8 cellular contexts compared by ENCODE assay signal in the genomic region with DNA sequence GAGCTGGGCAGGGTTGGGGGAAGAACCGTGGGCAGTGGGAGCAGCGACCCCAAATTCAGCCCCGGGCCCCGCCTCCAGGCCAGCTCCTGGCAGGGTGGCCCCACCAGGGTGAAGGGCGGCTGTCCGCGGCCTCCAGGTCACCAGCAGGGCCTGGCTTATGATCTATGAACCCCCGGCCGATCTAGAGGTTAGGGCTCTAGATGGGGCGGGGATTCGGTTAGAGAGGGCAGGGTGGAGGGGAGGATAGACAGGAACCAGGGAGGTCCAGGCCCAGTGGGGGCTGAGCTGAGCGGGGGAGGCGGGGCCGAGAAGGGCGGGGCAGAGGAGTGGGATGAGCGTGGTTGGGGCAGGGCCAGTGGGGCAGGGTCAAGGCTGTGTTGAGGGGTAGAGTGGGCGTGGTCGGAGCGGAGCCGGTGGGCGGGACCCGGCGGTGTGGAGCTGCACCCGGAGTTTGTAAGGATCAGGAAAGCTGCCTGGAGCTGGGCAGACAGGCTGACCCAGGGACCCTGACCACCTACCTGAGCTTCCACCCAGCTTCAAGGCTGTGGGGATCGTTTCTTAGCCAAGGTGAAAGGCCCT. TPM values are rescaled to one million over a fixed set of nuclear protein-coding genes. Genes with fewer than 3 reads are reported as not detected.
DNase-seq lines count a peak whose midpoint lies in the region; ATAC-seq, FAIRE-seq and TF ChIP-seq lines count a peak whose summit lies in the region.

No MANE protein-coding gene starts in this region.

- CTCF ChIA-PET in GM12878 (lab: Yijun Ruan, JAX) = interaction anchor here (0.6 to 2.0 kb wide), 8 partner anchors 12 to 304 kb away, joined by 3 to 9 read pairs (median 4); no protein-coding TSS in a partner anchor

- H3K9ac ChIP-seq in NT2/D1 (ENCODE audit: insufficient read length, low read depth) (peak overlapping the region; percentile 70), GM12878 (ENCODE audit: control insufficient read depth, insufficient read depth, low read length) (no peak overlapping the region), iPS-18a (ENCODE audit: low read length) (no peak overlapping the region), skeletal muscle tissue (ENCODE audit: low read depth in 1 of 3, low read length in 3 of 3) (peak overlapping the region in 2 of 3 donors; percentile 51 to 55)

- peak; percentile 82 for ATAC-seq in GM12878
- ATAC-seq in HG03196 (IDR thresholded peaks at IDR 0.05; ENCODE audit: unreplicated experiment) = no peak

- H3K79me2 ChIP-seq in GM12878 (ENCODE audit: control insufficient read depth, insufficient read depth, low read length) = no peaks in the 10 kb centered on the region

- intact Hi-C loops in GM12878 (cut with micrococcal nuclease; ENCODE audit: unreplicated experiment) = no loop called here

- H3K4me2 ChIP-seq in GM12878 (ENCODE audit: control insufficient read depth, insufficient read depth) = no peak overlapping the region

- DNase-seq in AG20443 (ENCODE audit: low spot score) (peak; percentile 71), NT2/D1 (ENCODE audit: low read depth, low spot score) (peak; percentile 94), GM12878 (ENCODE audit: low read depth, low spot score) (no peak), NCI-H446 (lab: John Stamatoyannopoulos, UW) (no peak), SKM-1 (lab: John Stamatoyannopoulos, UW; ENCODE audit: unreplicated experiment) (no peak)

- BruUV-seq in GM12878 (replicated peaks; lab: Mats Ljungman, UMichigan) = no TSS peak

- FAIRE-seq in GM12878 (lab: Jason Lieb, UNC) = no peak

- no peak for TF ChIP-seq EP300 in GM12878 (IDR thresholded peaks at IDR 0.05; ENCODE audit: borderline replicate concordance in 1 of 2, control insufficient read depth in 1 of 2, low read depth in 2 of 2, low read length in 2 of 2)

- no peak for TF ChIP-seq CTCF in GM12878 (IDR thresholded peaks at IDR 0.05 in 2 of 3, conservative IDR thresholded peaks at IDR 0.05 in 1 of 3; ENCODE audit: control insufficient read depth in 2 of 3, extremely low read depth in 1 of 3, insufficient read depth in 1 of 3, low read depth in 3 of 3, low read length in 3 of 3)

- H4K20me1 ChIP-seq in GM12878 (ENCODE audit: control insufficient read depth, insufficient read depth) = no peaks in the 10 kb centered on the region

- peak overlapping the region; percentile 55 for H3K4me3 ChIP-seq in NT2/D1 (ENCODE audit: insufficient read length, low read depth)
- H3K4me3 ChIP-seq in GM12878 = no peak overlapping the region
- peak overlapping the region; percentile 63 for H3K4me3 ChIP-seq in iPS-18a (ENCODE audit: low read length)
- H3K4me3 ChIP-seq in skeletal muscle tissue (ENCODE audit: low read length in 3 of 3) = peak overlapping the region; percentile 49 to 63 (median 61)

- WGBS in GM12878 (ENCODE audit: insufficient coverage, insufficient replicate concordance, low lambda C conversion rate, missing lambda C conversion rate) = 31% methylated on average over 17 of the region's 25 CpGs

- in situ Hi-C loops in GM12878 (cut with MboI) = no loop called here

- RAD21 ChIA-PET in GM12878 (lab: Charles Lee; ENCODE audit: unreplicated experiment) = interaction anchor here (0.5 kb wide), 1 partner anchor 53 kb away, joined by 3 read pairs; no protein-coding TSS in a partner anchor

- POLR2A ChIA-PET in GM12878 (lab: Charles Lee) = no interaction called here

- SMC1A ChIA-PET in GM12878 (lab: Charles Lee; ENCODE audit: uncharacterized antibody, unreplicated experiment) = no interaction called here

- TF ChIP-seq RAD21 in GM12878 (IDR thresholded peaks at IDR 0.05; ENCODE audit: insufficient read depth, low read depth, low read length) = no peak

- peak overlapping the region; percentile 26; the same call in 1 of the 2 replicates for H2AFZ ChIP-seq in GM12878 (ENCODE audit: control insufficient read depth, low read depth, low read length)

- H3K9me3 ChIP-seq in NT2/D1 (ENCODE audit: insufficient read depth, low read length) = no peaks in the 10 kb centered on the region
- no peaks in the 10 kb centered on the region for H3K9me3 ChIP-seq in GM12878 (replicated peaks; ENCODE audit: control insufficient read depth, insufficient read depth, low read length)
- H3K9me3 ChIP-seq in iPS-18a (ENCODE audit: control insufficient read depth, low read depth, low read length) = no peaks in the 10 kb centered on the region
- no peaks in the 10 kb centered on the region for H3K9me3 ChIP-seq in skeletal muscle tissue (ENCODE audit: control insufficient read depth in 3 of 3, low read length in 3 of 3)

- H3K27ac ChIP-seq in GM12878 (ENCODE audit: control insufficient read depth, insufficient read depth) (no peak overlapping the region), iPS-18a (ENCODE audit: low read length) (no peak overlapping the region), skeletal muscle tissue (ENCODE audit: low read depth, low read length) (peak overlapping the region; percentile 66)

- H3K27me3 ChIP-seq in NT2/D1 (ENCODE audit: insufficient read depth, insufficient read length) = no peaks in the 10 kb centered on the region
- H3K27me3 ChIP-seq in GM12878 (replicated peaks in 1 of 2; ENCODE audit: control insufficient read depth in 2 of 2, insufficient read depth in 2 of 2, low read length in 1 of 2) = no peaks in the 10 kb centered on the region
- peaks cover 17% of the 10 kb centered on the region for H3K27me3 ChIP-seq in iPS-18a (ENCODE audit: control insufficient read depth, insufficient read depth, low read length)
- peaks cover 28 to 43% (median 31%) of the 10 kb centered on the region in 3 donors for H3K27me3 ChIP-seq in skeletal muscle tissue (ENCODE audit: control insufficient read depth in 3 of 3, insufficient read depth in 3 of 3, low read length in 3 of 3)

- H3K4me1 ChIP-seq in NT2/D1 (ENCODE audit: insufficient read depth, insufficient read length) (peaks cover 5% of the 10 kb centered on the region), GM12878 (ENCODE audit: control insufficient read depth, insufficient read depth, low read length) (no peaks in the 10 kb centered on the region), iPS-18a (ENCODE audit: control insufficient read depth, low read depth, low read length) (no peaks in the 10 kb centered on the region), skeletal muscle tissue (ENCODE audit: control insufficient read depth in 3 of 3, insufficient read depth in 3 of 3, low read length in 3 of 3) (peaks cover 8 to 16% (median 15%) of the 10 kb centered on the region in 3 donors)

- no peak for TF ChIP-seq POLR2A in GM12878 (IDR thresholded peaks at IDR 0.05; ENCODE audit: low read depth, low read length)

- H3K36me3 ChIP-seq in NT2/D1 (ENCODE audit: insufficient read depth, insufficient read length, low read length) (no peaks in the 10 kb centered on the region), GM12878 (ENCODE audit: control insufficient read depth in 2 of 2, insufficient read depth in 2 of 2, low read length in 1 of 2) (no peaks in the 10 kb centered on the region), iPS-18a (ENCODE audit: control insufficient read depth, low read depth, low read length) (no peaks in the 10 kb centered on the region), skeletal muscle tissue (ENCODE audit: control insufficient read depth in 3 of 3, insufficient read depth in 3 of 3, low read length in 3 of 3) (no peaks in the 10 kb centered on the region)

TF ChIP-seq in GM12878, 131 proteins besides CTCF, POLR2A, EP300 and RAD21 (continues in another document):
- TF ChIP-seq ZBED1 (IDR thresholded peaks at IDR 0.05; ENCODE audit: borderline replicate concordance) (no peak), IRF4 (IDR thresholded peaks at IDR 0.05; ENCODE audit: low read depth, low read length) (no peak), BRCA1 (IDR thresholded peaks at IDR 0.05; ENCODE audit: low read depth, low read length) (no peak), STAT3 (IDR thresholded peaks at IDR 0.05; ENCODE audit: low read depth, low read length) (no peak), NFIC (IDR thresholded peaks at IDR 0.05; ENCODE audit: low read depth, low read length) (no peak)

RNA-seq across cellular contexts. Expression of gene OBP2B, which starts 29.3 kb away (rescaled TPM):
- total RNA-seq in GM12878 (2013; cell fraction: nucleolus; rRNA removed) = not detected in 2 replicates
- total RNA-seq in GM12878 (2014; rRNA removed) (not detected in 2 replicates), GM12878 (2014; rRNA removed; fragmentation: Illumina TruSeq; extraction: Trizol) (not detected in 2 replicates), GM12878 (2021) (not detected in 2 replicates), skeletal muscle tissue (not detected)
- polyA plus RNA-seq in GM12878 (2011; ENCODE audit: low read depth) = not detected
- polyA plus RNA-seq in GM12878 (2011; rRNA removed) (not detected in 2 replicates), GM12878 (2014; fragmentation: Illumina TruSeq; extraction: Trizol) (not detected in 2 replicates), GM12878 (2014; fragmentation: Nextera tagmentation; extraction: Ambion mirVana) (not detected), GM12878 (2014; rRNA removed) (not detected in 2 replicates), GM12878 (2016; fragmentation: Nextera tagmentation; extraction: Ambion mirVana) (not detected)
- not detected in 2 replicates for polyA plus RNA-seq in GM12878 (2011; cell fraction: cytosol; rRNA removed)
- not detected in 2 replicates for polyA plus RNA-seq in GM12878 (2011; cell fraction: nucleus; rRNA removed)
- polyA plus RNA-seq in GM12878 (2012) = not detected in 2 replicates
- polyA minus RNA-seq in GM12878 (2011; rRNA and poly(A)+ RNA removed) = not detected in 2 replicates
- polyA minus RNA-seq in GM12878 (2011; cell fraction: cytosol; rRNA and poly(A)+ RNA removed) = not detected in 2 replicates
- polyA minus RNA-seq in GM12878 (2011; cell fraction: nucleus; rRNA and poly(A)+ RNA removed) = not detected in 2 replicates

RNA-seq across cellular contexts. Expression of gene ABO, which starts 36.6 kb away (rescaled TPM):
- not detected in 2 replicates for total RNA-seq in GM12878 (2013; cell fraction: nucleolus; rRNA removed)
- total RNA-seq in GM12878 (2014; rRNA removed) = not detected in 2 replicates
- total RNA-seq in GM12878 (2014; rRNA removed; fragmentation: Illumina TruSeq; extraction: Trizol) = not detected in 2 replicates
- not detected in 2 replicates for total RNA-seq in GM12878 (2021)
- polyA plus RNA-seq in GM12878 (2011; ENCODE audit: low read depth) = not detected
- not detected in 2 replicates for polyA plus RNA-seq in GM12878 (2011; rRNA removed)
- not detected in 2 replicates for polyA plus RNA-seq in GM12878 (2011; cell fraction: cytosol; rRNA removed)
- polyA plus RNA-seq in GM12878 (2011; cell fraction: nucleus; rRNA removed) = not detected in 2 replicates
- 0.07 TPM in 1 of 2 replicates, not detected in the other for polyA plus RNA-seq in GM12878 (2012)
- polyA plus RNA-seq in GM12878 (2014; fragmentation: Illumina TruSeq; extraction: Trizol) = not detected in 2 replicates
- not detected for polyA plus RNA-seq in GM12878 (2014; fragmentation: Nextera tagmentation; extraction: Ambion mirVana)
- polyA plus RNA-seq in GM12878 (2014; rRNA removed) = not detected in 2 replicates
- under 1 TPM in 1 of 2 experiments, not detected in 1; 0.10 TPM for polyA plus RNA-seq in GM12878 (2016; fragmentation: Nextera tagmentation; extraction: Ambion mirVana)
- not detected in 2 replicates for polyA minus RNA-seq in GM12878 (2011; rRNA and poly(A)+ RNA removed)
- polyA minus RNA-seq in GM12878 (2011; cell fraction: cytosol; rRNA and poly(A)+ RNA removed) = not detected in 2 replicates
- not detected in 2 replicates for polyA minus RNA-seq in GM12878 (2011; cell fraction: nucleus; rRNA and poly(A)+ RNA removed)
- under 0.01 TPM for total RNA-seq in skeletal muscle tissue

Comparison
In these comparisons a context has a peak if more than half of its experiments do, and no peak if none do; other contexts are left out.
1. DNase-seq: peak in AG20443 (single experiment) and NT2/D1 (single experiment); none in GM12878 (single experiment), NCI-H446 (0 of 2) and SKM-1 (single experiment).
2. H3K9ac ChIP-seq: peak in NT2/D1 (single experiment) and skeletal muscle tissue (2 of 3); none in GM12878 (single experiment) and iPS-18a (single experiment).